1 cellular context compared by ENCODE assay signal in genomic region chr3:179257742-179258141, GRCh38.
TF ChIP-seq lines count a peak whose summit lies in the region.
"Not testable (repeated sequence)": the region's sequence is repeated elsewhere in the genome, so short reads cannot be mapped to it uniquely, and the experiment has no call there.

No MANE protein-coding gene starts in this region.

TF ChIP-seq in HepG2, 621 proteins besides CTCF, POLR2A, EP300 and RAD21:
- peak; percentile 40; the same call in 1 of the 2 replicates for TF ChIP-seq SALL1 (CRISPR knock-in tag; IDR thresholded peaks at IDR 0.05)
- TF ChIP-seq CEBPG (CRISPR knock-in tag; IDR thresholded peaks at IDR 0.05): peak; percentile 47; the same call in 1 of the 2 replicates
- peak; percentile 70 for TF ChIP-seq RARA (CRISPR knock-in tag; IDR thresholded peaks at IDR 0.05)
- peak; percentile 24; the same call in 1 of the 2 replicates for TF ChIP-seq SAP130 (CRISPR knock-in tag; IDR thresholded peaks at IDR 0.05; ENCODE audit: low read depth)
- TF ChIP-seq ZNF460 (CRISPR knock-in tag; IDR thresholded peaks at IDR 0.05; ENCODE audit: borderline replicate concordance): peak; percentile 60; the same call in 1 of the 2 replicates
- TF ChIP-seq NR2F6, SOX6, SOX13 (IDR thresholded peaks at IDR 0.05): not testable (repeated sequence)
- TF ChIP-seq NR2F6 (CRISPR knock-in tag; IDR thresholded peaks at IDR 0.05): 0 out of 2 replicates have a peak, but pooled peaks have one; percentile 26
- peak; percentile 87 for TF ChIP-seq ZBTB38 (CRISPR knock-in tag; IDR thresholded peaks at IDR 0.05)
- TF ChIP-seq ZMYM4 (CRISPR knock-in tag; IDR thresholded peaks at IDR 0.05): peak; percentile 55; the same call in 1 of the 2 replicates
- peak; percentile 53; the same call in 1 of the 2 replicates for TF ChIP-seq SOX6 (CRISPR knock-in tag; IDR thresholded peaks at IDR 0.05)
- TF ChIP-seq SOX13 (CRISPR knock-in tag; conservative IDR thresholded peaks at IDR 0.05 in 1 of 2, IDR thresholded peaks at IDR 0.05 in 1 of 2): peak in 1 of 2 experiments; percentile 16; a peak in 1 of 4 replicates
- TF ChIP-seq ZNF646 (CRISPR knock-in tag; IDR thresholded peaks at IDR 0.05): peak; percentile 71; the same call in 1 of the 2 replicates
- 0 out of 2 replicates have a peak, but pooled peaks have one; percentile 22 for TF ChIP-seq ZNF710 (CRISPR knock-in tag; IDR thresholded peaks at IDR 0.05; ENCODE audit: borderline replicate concordance)
- peak; percentile 49 for TF ChIP-seq ZNF687 (CRISPR knock-in tag; IDR thresholded peaks at IDR 0.05)
- TF ChIP-seq ZBTB4 (CRISPR knock-in tag; IDR thresholded peaks at IDR 0.05; ENCODE audit: borderline replicate concordance): 0 out of 2 replicates have a peak, but pooled peaks have one; percentile 35
- TF ChIP-seq ZMYM3 (CRISPR knock-in tag; IDR thresholded peaks at IDR 0.05): peak; percentile 52; the same call in 1 of the 2 replicates
- peak; percentile 52; the same call in 1 of the 2 replicates for TF ChIP-seq ZBTB33 (CRISPR knock-in tag; IDR thresholded peaks at IDR 0.05)
- TF ChIP-seq ZNF644 (CRISPR knock-in tag; IDR thresholded peaks at IDR 0.05; ENCODE audit: low read depth): 0 out of 2 replicates have a peak, but pooled peaks have one; percentile 41
- peak; percentile 49; the same call in 1 of the 2 replicates for TF ChIP-seq POGZ (CRISPR knock-in tag; IDR thresholded peaks at IDR 0.05)
- peak; percentile 34; the same call in 1 of the 2 replicates for TF ChIP-seq NR2C2 (CRISPR knock-in tag; IDR thresholded peaks at IDR 0.05; ENCODE audit: borderline replicate concordance)
- peak; percentile 36; the same call in 1 of the 2 replicates for TF ChIP-seq HNF4A (CRISPR knock-in tag; IDR thresholded peaks at IDR 0.05)
TF ChIP-seq in HepG2: peak in this region for 20; not testable (repeated sequence) for 601.
